ENCODE assay signal across 14 cellular contexts in genomic region chr19:16397791-16398529, GRCh38.
DNase-seq lines count a peak whose midpoint lies in the region; ATAC-seq, FAIRE-seq and TF ChIP-seq lines count a peak whose summit lies in the region.
"Had no signal": no experiment of that assay in that cellular context is flagged by ENCODE, and none has a peak within 500 bp of the region (broad histone marks: within the 10 kb centered on the region; RNA-seq: fewer than 3 reads in every experiment).

No MANE protein-coding gene starts in this region.

- H3K4me1 ChIP-seq in mammary epithelial cell (ENCODE audit: insufficient read depth, low read length), result peaks cover 13% of the 10 kb centered on the region
- peaks cover 7 to 21% of the 10 kb centered on the region in 2 donors for H3K4me1 ChIP-seq in left lung
- peaks cover 19 to 20% (median 19%) of the 10 kb centered on the region in 3 donors for H3K4me1 ChIP-seq in skeletal muscle tissue (ENCODE audit: control insufficient read depth in 3 of 3, insufficient read depth in 3 of 3, low read length in 3 of 3)
- H3K4me1 ChIP-seq in small intestine (ENCODE audit: control insufficient read depth in 2 of 2, insufficient read depth in 1 of 2, low read depth in 1 of 2, low read length in 1 of 2), result no peaks in the 10 kb centered on the region
- H3K4me1 ChIP-seq: HAP-1 had no signal

- peaks cover 68% of the 10 kb centered on the region for H3K36me3 Mint-ChIP-seq in CD4-positive, alpha-beta T cell (ENCODE audit: low read depth)

- H3K4me3 ChIP-seq in mammary epithelial cell (replicated peaks in 1 of 3; ENCODE audit: insufficient read depth in 1 of 3, low read depth in 2 of 3, low read length in 3 of 3), result no peak overlapping the region
- H3K4me3 ChIP-seq in left lung, result no peak overlapping the region
- no peak overlapping the region for H3K4me3 ChIP-seq in skeletal muscle tissue (ENCODE audit: low read length in 3 of 3)
- no peak overlapping the region for H3K4me3 ChIP-seq in small intestine (ENCODE audit: low read depth in 1 of 2, low read length in 2 of 2)
- H3K4me3 ChIP-seq: HAP-1 had no signal

- no peaks in the 10 kb centered on the region for H3K9me3 ChIP-seq in CD4-positive, alpha-beta T cell (ENCODE audit: control insufficient read depth, low read length)
- H3K9me3 ChIP-seq in mammary epithelial cell (replicated peaks; ENCODE audit: insufficient read depth, low read length) (no peaks in the 10 kb centered on the region), left lung (no peaks in the 10 kb centered on the region), skeletal muscle tissue (ENCODE audit: control insufficient read depth in 3 of 3, low read length in 3 of 3) (no peaks in the 10 kb centered on the region), small intestine (ENCODE audit: control insufficient read depth, low read depth) (no peaks in the 10 kb centered on the region)
- H3K9me3 ChIP-seq: HAP-1 had no signal

- no peak for FAIRE-seq in small intestine (lab: Jason Lieb, UNC)

- intact Hi-C loops in CD4-positive, alpha-beta T cell (cut with DNase I, micrococcal nuclease), result no loop called here
- intact Hi-C loops in mammary epithelial cell (cut with micrococcal nuclease) (no loop called here), left lung (cut with DNase I) (no loop called here)

- H3K4me1 Mint-ChIP-seq in CD4-positive, alpha-beta T cell (ENCODE audit: low read depth), result peaks cover 27% of the 10 kb centered on the region
- H3K4me1 Mint-ChIP-seq: neural crest cell had no signal

- H3K36me3 ChIP-seq in mammary epithelial cell (ENCODE audit: insufficient read depth, low read length) (peaks cover 2% of the 10 kb centered on the region), left lung (peaks cover 0 to 48% of the 10 kb centered on the region in 2 donors), skeletal muscle tissue (ENCODE audit: control insufficient read depth in 3 of 3, insufficient read depth in 3 of 3, low read length in 3 of 3) (peaks cover 21 to 27% (median 23%) of the 10 kb centered on the region in 3 donors), small intestine (ENCODE audit: control insufficient read depth in 2 of 2, insufficient read depth in 2 of 2, low read length in 2 of 2) (peaks cover 10 to 14% of the 10 kb centered on the region in 2 donors)

- no peak for DNase-seq in CD4-positive, alpha-beta T cell
- peak; percentile 30 for DNase-seq in mammary epithelial cell
- peak in 1 of 2 donors; percentile 25 for DNase-seq in left lung
- no peak for DNase-seq in small intestine
- DNase-seq in stimulated activated CD4-positive, alpha-beta T cell treated with anti-CD3 and anti-CD28 coated beads, Interleukin-2, amount 100 ng/mL, for 48 hours, result no peak
- DNase-seq: activated CD8-positive, alpha-beta T cell treated with anti-CD3 and anti-CD28 coated beads, Interleukin-2, amount 10 ng/mL, durations not matched to agents 7 days and 5 days; activated naive CD8-positive, alpha-beta T cell treated with anti-CD3 and anti-CD28 coated beads, Interleukin-2, amount 10 ng/mL, durations not matched to agents 7 days and 5 days; NCI-H1930 had no signal

- H3K27ac ChIP-seq in CD4-positive, alpha-beta T cell (ENCODE audit: low read depth, low read length), result no peak overlapping the region
- no peak overlapping the region for H3K27ac ChIP-seq in mammary epithelial cell (ENCODE audit: insufficient read depth, low read depth, low read length)
- H3K27ac ChIP-seq in left lung, result peak overlapping the region; percentile 18 to 87
- peak overlapping the region; percentile 64 for H3K27ac ChIP-seq in skeletal muscle tissue (ENCODE audit: low read depth, low read length)
- peak overlapping the region in 1 of 2 donors; percentile 63 for H3K27ac ChIP-seq in small intestine (ENCODE audit: low read depth in 1 of 2, low read length in 1 of 2)

- dilution Hi-C loops in mammary epithelial cell (cut with HindIII; ENCODE audit: low sequenced_read_pairs), result loop anchor here (5.0 kb wide), 2 partner anchors 64 to 356 kb away; no protein-coding TSS in a partner anchor

- ATAC-seq in CD4-positive, alpha-beta T cell (ENCODE audit: poor library complexity), result no peak
- ATAC-seq in left lung (peak; percentile 24), GM21529 (IDR thresholded peaks at IDR 0.05; ENCODE audit: unreplicated experiment) (no peak), GM18868 (IDR thresholded peaks at IDR 0.05; ENCODE audit: unreplicated experiment) (no peak)
- ATAC-seq: activated CD8-positive, alpha-beta T cell treated with anti-CD3 and anti-CD28 coated beads, Interleukin-2, amount 10 ng/mL, durations not matched to agents 7 days and 5 days had no signal

- no peaks in the 10 kb centered on the region for H3K27me3 Mint-ChIP-seq in CD4-positive, alpha-beta T cell
- H3K27me3 Mint-ChIP-seq: activated naive CD8-positive, alpha-beta T cell treated with anti-CD3 and anti-CD28 coated beads, Interleukin-2, amount 10 ng/mL, durations not matched to agents 7 days and 5 days; type B pancreatic cell had no signal

- no peak overlapping the region for H2AFZ ChIP-seq in mammary epithelial cell (ENCODE audit: low read depth, low read length)

- 42% methylated on average over 13 of the region's 15 CpGs for WGBS in mammary epithelial cell (ENCODE audit: low coverage, missing lambda C conversion rate)
- 85 to 92% (median 88%) methylated on average over 15 of the region's 15 CpGs for WGBS in small intestine, 3 donors

- CTCF ChIA-PET in CD4-positive, alpha-beta T cell (lab: Charles Lee), result no interaction called here
- CTCF ChIA-PET in mammary epithelial cell (lab: Charles Lee; ENCODE audit: low non-redundant PET), result no interaction called here

- no peak for TF ChIP-seq CTCF in CD4-positive, alpha-beta T cell (IDR thresholded peaks at IDR 0.05)
- no peak for TF ChIP-seq CTCF in mammary epithelial cell (conservative IDR thresholded peaks at IDR 0.05 in 1 of 2, IDR thresholded peaks at IDR 0.05 in 1 of 2; ENCODE audit: extremely low read depth in 1 of 2, insufficient read depth in 1 of 2, low read depth in 1 of 2, low read length in 2 of 2)
- TF ChIP-seq CTCF in left lung (IDR thresholded peaks at IDR 0.05), result no peak

- no peaks in the 10 kb centered on the region for H4K20me1 ChIP-seq in mammary epithelial cell (ENCODE audit: insufficient read depth, low read length)

- no peaks in the 10 kb centered on the region for H3K79me2 ChIP-seq in mammary epithelial cell (ENCODE audit: insufficient read depth, low read length)

- H3K9ac ChIP-seq in mammary epithelial cell (ENCODE audit: insufficient read depth, low read length), result no peak overlapping the region
- peak overlapping the region in 1 of 3 donors; percentile 25 for H3K9ac ChIP-seq in skeletal muscle tissue (ENCODE audit: low read depth in 1 of 3, low read length in 3 of 3)

- no peaks in the 10 kb centered on the region for H3K9me3 Mint-ChIP-seq in CD4-positive, alpha-beta T cell
- H3K9me3 Mint-ChIP-seq: activated naive CD8-positive, alpha-beta T cell treated with anti-CD3 and anti-CD28 coated beads, Interleukin-2, amount 10 ng/mL, durations not matched to agents 7 days and 5 days; neural crest cell; type B pancreatic cell had no signal

- no peaks in the 10 kb centered on the region for H3K27me3 ChIP-seq in CD4-positive, alpha-beta T cell (ENCODE audit: control insufficient read depth, insufficient read depth, low read length)
- H3K27me3 ChIP-seq in mammary epithelial cell (ENCODE audit: insufficient read depth, low read length), result no peaks in the 10 kb centered on the region
- no peaks in the 10 kb centered on the region for H3K27me3 ChIP-seq in left lung
- H3K27me3 ChIP-seq in skeletal muscle tissue (ENCODE audit: control insufficient read depth in 3 of 3, insufficient read depth in 3 of 3, low read length in 3 of 3), result no peaks in the 10 kb centered on the region
- no peaks in the 10 kb centered on the region for H3K27me3 ChIP-seq in small intestine (ENCODE audit: control insufficient read depth in 2 of 2, insufficient read depth in 2 of 2, low read length in 2 of 2)

- no TSS peak for BruUV-seq in mammary epithelial cell (replicated peaks; lab: Mats Ljungman, UMichigan)

- H3K4me3 Mint-ChIP-seq in CD4-positive, alpha-beta T cell, result no peak overlapping the region
- H3K4me3 Mint-ChIP-seq: activated CD8-positive, alpha-beta T cell treated with anti-CD3 and anti-CD28 coated beads, Interleukin-2, amount 10 ng/mL, durations not matched to agents 7 days and 5 days; activated naive CD8-positive, alpha-beta T cell treated with anti-CD3 and anti-CD28 coated beads, Interleukin-2, amount 10 ng/mL, durations not matched to agents 7 days and 5 days; neural crest cell; type B pancreatic cell had no signal

- H3K27ac Mint-ChIP-seq in CD4-positive, alpha-beta T cell, result peak overlapping the region; percentile 69
- H3K27ac Mint-ChIP-seq: activated CD8-positive, alpha-beta T cell treated with anti-CD3 and anti-CD28 coated beads, Interleukin-2, amount 10 ng/mL, durations not matched to agents 7 days and 5 days; activated naive CD8-positive, alpha-beta T cell treated with anti-CD3 and anti-CD28 coated beads, Interleukin-2, amount 10 ng/mL, durations not matched to agents 7 days and 5 days; type B pancreatic cell had no signal

- POLR2A ChIA-PET in CD4-positive, alpha-beta T cell (lab: Charles Lee), result no interaction called here

- H3K4me2 ChIP-seq in mammary epithelial cell (ENCODE audit: insufficient read depth, low read depth, low read length), result no peak overlapping the region

- in situ Hi-C loops in mammary epithelial cell (cut with MboI; ENCODE audit: low sequenced_read_pairs in 2 of 2), result loop anchor here in 1 of 2 donors (25.0 kb wide), 1 partner anchor 361 kb away; no protein-coding TSS in a partner anchor

Comparison
In these comparisons a context has a peak if more than half of its experiments do, and no peak if none do; other contexts are left out.
1. H3K27ac ChIP-seq: peak in left lung (2 of 2) and skeletal muscle tissue (single experiment); none in CD4-positive, alpha-beta T cell (single experiment) and mammary epithelial cell (single experiment).